ENCODE assay signal across 1 cellular context in the genomic region with DNA sequence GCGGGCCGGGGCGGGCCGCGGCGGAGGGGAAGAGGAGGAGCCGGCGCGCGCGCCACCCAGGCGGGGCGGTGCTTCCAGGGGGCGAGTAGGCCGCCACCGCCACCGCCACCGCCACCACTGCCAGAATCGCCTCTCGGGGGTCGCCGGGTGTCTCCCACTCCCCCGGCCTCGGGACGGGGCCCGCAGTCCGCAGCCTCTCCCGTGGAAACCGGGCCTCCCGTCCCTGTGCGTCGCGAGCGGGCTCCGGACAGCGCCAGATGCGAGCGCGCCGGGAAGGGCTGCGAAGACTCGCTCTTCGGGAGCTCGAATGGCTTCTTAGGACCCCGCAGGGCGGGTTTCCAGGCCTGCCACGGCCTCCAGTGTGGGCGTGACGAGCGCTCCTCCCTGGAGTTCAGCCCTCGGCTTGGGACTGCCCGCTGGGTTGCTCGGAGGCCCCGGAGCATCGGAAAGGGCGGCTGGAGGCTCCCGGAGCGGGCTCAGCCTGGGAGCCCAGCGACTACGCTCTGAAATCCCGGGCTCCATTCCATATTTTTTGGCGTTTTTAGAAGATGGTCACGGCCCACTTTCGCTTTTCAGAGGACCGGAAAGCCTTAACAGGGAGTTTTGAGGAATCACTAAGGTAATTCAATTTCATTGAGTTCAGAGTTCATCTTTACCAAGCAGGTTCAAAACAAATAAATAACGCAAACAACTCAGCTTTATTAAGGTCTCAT.
TF ChIP-seq lines count a peak whose summit lies in the region.

No MANE protein-coding gene starts in this region.

TF ChIP-seq in K562, 482 proteins besides CTCF, POLR2A, EP300 and RAD21 (continued from another document and continues in another):
- TF ChIP-seq, protein P1, sequence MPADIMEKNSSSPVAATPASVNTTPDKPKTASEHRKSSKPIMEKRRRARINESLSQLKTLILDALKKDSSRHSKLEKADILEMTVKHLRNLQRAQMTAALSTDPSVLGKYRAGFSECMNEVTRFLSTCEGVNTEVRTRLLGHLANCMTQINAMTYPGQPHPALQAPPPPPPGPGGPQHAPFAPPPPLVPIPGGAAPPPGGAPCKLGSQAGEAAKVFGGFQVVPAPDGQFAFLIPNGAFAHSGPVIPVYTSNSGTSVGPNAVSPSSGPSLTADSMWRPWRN (IDR thresholded peaks at IDR 0.05; ENCODE audit: low read depth): no peak
- TF ChIP-seq ZNF347 (CRISPR knock-in tag; IDR thresholded peaks at IDR 0.05; ENCODE audit: low read depth) (no peak), TEAD2 (tag; IDR thresholded peaks at IDR 0.05) (no peak), ILK (tag; IDR thresholded peaks at IDR 0.05; ENCODE audit: borderline replicate concordance, low read depth) (no peak), BHLHE40 (IDR thresholded peaks at IDR 0.05; ENCODE audit: low read length) (no peak), RBM17 (IDR thresholded peaks at IDR 0.05; ENCODE audit: borderline replicate concordance, low read depth, low read length) (no peak), GABPB1 (CRISPR knock-in tag; IDR thresholded peaks at IDR 0.05) (no peak; the same call in 1 of the 2 replicates), POLR3G (IDR thresholded peaks at IDR 0.05; ENCODE audit: extremely low read depth, insufficient read length, insufficient replicate concordance) (no peak), XRCC5 (IDR thresholded peaks at IDR 0.05; ENCODE audit: low read depth, low read length) (peak; percentile 92; the same call in 1 of the 2 replicates), HDAC3 (IDR thresholded peaks at IDR 0.05; ENCODE audit: borderline replicate concordance, partially characterized antibody) (peak; percentile 94), ZNF143 (CRISPR knock-in tag; IDR thresholded peaks at IDR 0.05) (peak; percentile 32; the same call in 1 of the 2 replicates), RBM14 (IDR thresholded peaks at IDR 0.05; ENCODE audit: borderline replicate concordance, insufficient read depth, low read depth, low read length) (0 out of 2 replicates have a peak, but pooled peaks have one; percentile 44), ZKSCAN8 (CRISPR knock-in tag; IDR thresholded peaks at IDR 0.05) (no peak), MCM5 (IDR thresholded peaks at IDR 0.05; ENCODE audit: low read depth) (no peak), HOXB6 (CRISPR knock-in tag; IDR thresholded peaks at IDR 0.05; ENCODE audit: borderline replicate concordance) (no peak), CBFB (CRISPR knock-in tag; IDR thresholded peaks at IDR 0.05) (no peak), IRF2 (CRISPR knock-in tag; IDR thresholded peaks at IDR 0.05) (no peak), TAF1 (IDR thresholded peaks at IDR 0.05; ENCODE audit: control insufficient read depth, extremely low read depth, insufficient read depth, low read length, severe bottlenecking) (peak; percentile 64), ZNF431 (CRISPR knock-in tag; IDR thresholded peaks at IDR 0.05) (no peak), POLR3A (IDR thresholded peaks at IDR 0.05; ENCODE audit: borderline replicate concordance, extremely low read depth, insufficient read depth, insufficient read length) (no peak), ZNF184 (CRISPR knock-in tag; IDR thresholded peaks at IDR 0.05) (no peak), TAF9B (IDR thresholded peaks at IDR 0.05; ENCODE audit: partially characterized antibody) (peak; percentile 35), KHSRP (IDR thresholded peaks at IDR 0.05) (no peak), DNMT1 (IDR thresholded peaks at IDR 0.05) (no peak), NFXL1 (CRISPR knock-in tag; IDR thresholded peaks at IDR 0.05) (no peak), ZNF217 (CRISPR knock-in tag; IDR thresholded peaks at IDR 0.05) (no peak), ELF4 (CRISPR knock-in tag; IDR thresholded peaks at IDR 0.05) (no peak), SAFB2 (IDR thresholded peaks at IDR 0.05; ENCODE audit: borderline replicate concordance, low read depth, low read length, severe bottlenecking) (no peak), KAT7 (CRISPR knock-in tag; IDR thresholded peaks at IDR 0.05; ENCODE audit: borderline replicate concordance) (no peak), CTBP1 (IDR thresholded peaks at IDR 0.05; ENCODE audit: borderline replicate concordance) (peak; percentile 75)
- TF ChIP-seq, protein P2, sequence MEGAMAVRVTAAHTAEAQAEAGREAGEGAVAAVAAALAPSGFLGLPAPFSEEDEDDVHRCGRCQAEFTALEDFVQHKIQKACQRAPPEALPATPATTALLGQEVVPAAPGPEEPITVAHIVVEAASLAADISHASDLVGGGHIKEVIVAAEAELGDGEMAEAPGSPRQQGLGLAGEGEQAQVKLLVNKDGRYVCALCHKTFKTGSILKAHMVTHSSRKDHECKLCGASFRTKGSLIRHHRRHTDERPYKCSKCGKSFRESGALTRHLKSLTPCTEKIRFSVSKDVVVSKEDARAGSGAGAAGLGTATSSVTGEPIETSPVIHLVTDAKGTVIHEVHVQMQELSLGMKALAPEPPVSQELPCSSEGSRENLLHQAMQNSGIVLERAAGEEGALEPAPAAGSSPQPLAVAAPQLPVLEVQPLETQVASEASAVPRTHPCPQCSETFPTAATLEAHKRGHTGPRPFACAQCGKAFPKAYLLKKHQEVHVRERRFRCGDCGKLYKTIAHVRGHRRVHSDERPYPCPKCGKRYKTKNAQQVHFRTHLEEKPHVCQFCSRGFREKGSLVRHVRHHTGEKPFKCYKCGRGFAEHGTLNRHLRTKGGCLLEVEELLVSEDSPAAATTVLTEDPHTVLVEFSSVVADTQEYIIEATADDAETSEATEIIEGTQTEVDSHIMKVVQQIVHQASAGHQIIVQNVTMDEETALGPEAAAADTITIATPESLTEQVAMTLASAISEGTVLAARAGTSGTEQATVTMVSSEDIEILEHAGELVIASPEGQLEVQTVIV (CRISPR knock-in tag; IDR thresholded peaks at IDR 0.05; ENCODE audit: borderline replicate concordance): no peak
- TF ChIP-seq, protein P3, sequence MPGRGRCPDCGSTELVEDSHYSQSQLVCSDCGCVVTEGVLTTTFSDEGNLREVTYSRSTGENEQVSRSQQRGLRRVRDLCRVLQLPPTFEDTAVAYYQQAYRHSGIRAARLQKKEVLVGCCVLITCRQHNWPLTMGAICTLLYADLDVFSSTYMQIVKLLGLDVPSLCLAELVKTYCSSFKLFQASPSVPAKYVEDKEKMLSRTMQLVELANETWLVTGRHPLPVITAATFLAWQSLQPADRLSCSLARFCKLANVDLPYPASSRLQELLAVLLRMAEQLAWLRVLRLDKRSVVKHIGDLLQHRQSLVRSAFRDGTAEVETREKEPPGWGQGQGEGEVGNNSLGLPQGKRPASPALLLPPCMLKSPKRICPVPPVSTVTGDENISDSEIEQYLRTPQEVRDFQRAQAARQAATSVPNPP (IDR thresholded peaks at IDR 0.05; ENCODE audit: borderline replicate concordance, insufficient read depth, insufficient read length): no peak
- TF ChIP-seq, protein P4, sequence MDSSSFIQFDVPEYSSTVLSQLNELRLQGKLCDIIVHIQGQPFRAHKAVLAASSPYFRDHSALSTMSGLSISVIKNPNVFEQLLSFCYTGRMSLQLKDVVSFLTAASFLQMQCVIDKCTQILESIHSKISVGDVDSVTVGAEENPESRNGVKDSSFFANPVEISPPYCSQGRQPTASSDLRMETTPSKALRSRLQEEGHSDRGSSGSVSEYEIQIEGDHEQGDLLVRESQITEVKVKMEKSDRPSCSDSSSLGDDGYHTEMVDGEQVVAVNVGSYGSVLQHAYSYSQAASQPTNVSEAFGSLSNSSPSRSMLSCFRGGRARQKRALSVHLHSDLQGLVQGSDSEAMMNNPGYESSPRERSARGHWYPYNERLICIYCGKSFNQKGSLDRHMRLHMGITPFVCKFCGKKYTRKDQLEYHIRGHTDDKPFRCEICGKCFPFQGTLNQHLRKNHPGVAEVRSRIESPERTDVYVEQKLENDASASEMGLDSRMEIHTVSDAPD (CRISPR knock-in tag; IDR thresholded peaks at IDR 0.05): no peak
- TF ChIP-seq, protein P5, sequence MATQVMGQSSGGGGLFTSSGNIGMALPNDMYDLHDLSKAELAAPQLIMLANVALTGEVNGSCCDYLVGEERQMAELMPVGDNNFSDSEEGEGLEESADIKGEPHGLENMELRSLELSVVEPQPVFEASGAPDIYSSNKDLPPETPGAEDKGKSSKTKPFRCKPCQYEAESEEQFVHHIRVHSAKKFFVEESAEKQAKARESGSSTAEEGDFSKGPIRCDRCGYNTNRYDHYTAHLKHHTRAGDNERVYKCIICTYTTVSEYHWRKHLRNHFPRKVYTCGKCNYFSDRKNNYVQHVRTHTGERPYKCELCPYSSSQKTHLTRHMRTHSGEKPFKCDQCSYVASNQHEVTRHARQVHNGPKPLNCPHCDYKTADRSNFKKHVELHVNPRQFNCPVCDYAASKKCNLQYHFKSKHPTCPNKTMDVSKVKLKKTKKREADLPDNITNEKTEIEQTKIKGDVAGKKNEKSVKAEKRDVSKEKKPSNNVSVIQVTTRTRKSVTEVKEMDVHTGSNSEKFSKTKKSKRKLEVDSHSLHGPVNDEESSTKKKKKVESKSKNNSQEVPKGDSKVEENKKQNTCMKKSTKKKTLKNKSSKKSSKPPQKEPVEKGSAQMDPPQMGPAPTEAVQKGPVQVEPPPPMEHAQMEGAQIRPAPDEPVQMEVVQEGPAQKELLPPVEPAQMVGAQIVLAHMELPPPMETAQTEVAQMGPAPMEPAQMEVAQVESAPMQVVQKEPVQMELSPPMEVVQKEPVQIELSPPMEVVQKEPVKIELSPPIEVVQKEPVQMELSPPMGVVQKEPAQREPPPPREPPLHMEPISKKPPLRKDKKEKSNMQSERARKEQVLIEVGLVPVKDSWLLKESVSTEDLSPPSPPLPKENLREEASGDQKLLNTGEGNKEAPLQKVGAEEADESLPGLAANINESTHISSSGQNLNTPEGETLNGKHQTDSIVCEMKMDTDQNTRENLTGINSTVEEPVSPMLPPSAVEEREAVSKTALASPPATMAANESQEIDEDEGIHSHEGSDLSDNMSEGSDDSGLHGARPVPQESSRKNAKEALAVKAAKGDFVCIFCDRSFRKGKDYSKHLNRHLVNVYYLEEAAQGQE (CRISPR knock-in tag; IDR thresholded peaks at IDR 0.05; ENCODE audit: low read depth): no peak
- TF ChIP-seq, protein P6, sequence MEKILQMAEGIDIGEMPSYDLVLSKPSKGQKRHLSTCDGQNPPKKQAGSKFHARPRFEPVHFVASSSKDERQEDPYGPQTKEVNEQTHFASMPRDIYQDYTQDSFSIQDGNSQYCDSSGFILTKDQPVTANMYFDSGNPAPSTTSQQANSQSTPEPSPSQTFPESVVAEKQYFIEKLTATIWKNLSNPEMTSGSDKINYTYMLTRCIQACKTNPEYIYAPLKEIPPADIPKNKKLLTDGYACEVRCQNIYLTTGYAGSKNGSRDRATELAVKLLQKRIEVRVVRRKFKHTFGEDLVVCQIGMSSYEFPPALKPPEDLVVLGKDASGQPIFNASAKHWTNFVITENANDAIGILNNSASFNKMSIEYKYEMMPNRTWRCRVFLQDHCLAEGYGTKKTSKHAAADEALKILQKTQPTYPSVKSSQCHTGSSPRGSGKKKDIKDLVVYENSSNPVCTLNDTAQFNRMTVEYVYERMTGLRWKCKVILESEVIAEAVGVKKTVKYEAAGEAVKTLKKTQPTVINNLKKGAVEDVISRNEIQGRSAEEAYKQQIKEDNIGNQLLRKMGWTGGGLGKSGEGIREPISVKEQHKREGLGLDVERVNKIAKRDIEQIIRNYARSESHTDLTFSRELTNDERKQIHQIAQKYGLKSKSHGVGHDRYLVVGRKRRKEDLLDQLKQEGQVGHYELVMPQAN (IDR thresholded peaks at IDR 0.05; ENCODE audit: borderline replicate concordance): no peak
- TF ChIP-seq, protein P7, sequence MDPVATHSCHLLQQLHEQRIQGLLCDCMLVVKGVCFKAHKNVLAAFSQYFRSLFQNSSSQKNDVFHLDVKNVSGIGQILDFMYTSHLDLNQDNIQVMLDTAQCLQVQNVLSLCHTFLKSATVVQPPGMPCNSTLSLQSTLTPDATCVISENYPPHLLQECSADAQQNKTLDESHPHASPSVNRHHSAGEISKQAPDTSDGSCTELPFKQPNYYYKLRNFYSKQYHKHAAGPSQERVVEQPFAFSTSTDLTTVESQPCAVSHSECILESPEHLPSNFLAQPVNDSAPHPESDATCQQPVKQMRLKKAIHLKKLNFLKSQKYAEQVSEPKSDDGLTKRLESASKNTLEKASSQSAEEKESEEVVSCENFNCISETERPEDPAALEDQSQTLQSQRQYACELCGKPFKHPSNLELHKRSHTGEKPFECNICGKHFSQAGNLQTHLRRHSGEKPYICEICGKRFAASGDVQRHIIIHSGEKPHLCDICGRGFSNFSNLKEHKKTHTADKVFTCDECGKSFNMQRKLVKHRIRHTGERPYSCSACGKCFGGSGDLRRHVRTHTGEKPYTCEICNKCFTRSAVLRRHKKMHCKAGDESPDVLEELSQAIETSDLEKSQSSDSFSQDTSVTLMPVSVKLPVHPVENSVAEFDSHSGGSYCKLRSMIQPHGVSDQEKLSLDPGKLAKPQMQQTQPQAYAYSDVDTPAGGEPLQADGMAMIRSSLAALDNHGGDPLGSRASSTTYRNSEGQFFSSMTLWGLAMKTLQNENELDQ (CRISPR knock-in tag; IDR thresholded peaks at IDR 0.05; ENCODE audit: borderline replicate concordance): no peak
- TF ChIP-seq, protein P8, sequence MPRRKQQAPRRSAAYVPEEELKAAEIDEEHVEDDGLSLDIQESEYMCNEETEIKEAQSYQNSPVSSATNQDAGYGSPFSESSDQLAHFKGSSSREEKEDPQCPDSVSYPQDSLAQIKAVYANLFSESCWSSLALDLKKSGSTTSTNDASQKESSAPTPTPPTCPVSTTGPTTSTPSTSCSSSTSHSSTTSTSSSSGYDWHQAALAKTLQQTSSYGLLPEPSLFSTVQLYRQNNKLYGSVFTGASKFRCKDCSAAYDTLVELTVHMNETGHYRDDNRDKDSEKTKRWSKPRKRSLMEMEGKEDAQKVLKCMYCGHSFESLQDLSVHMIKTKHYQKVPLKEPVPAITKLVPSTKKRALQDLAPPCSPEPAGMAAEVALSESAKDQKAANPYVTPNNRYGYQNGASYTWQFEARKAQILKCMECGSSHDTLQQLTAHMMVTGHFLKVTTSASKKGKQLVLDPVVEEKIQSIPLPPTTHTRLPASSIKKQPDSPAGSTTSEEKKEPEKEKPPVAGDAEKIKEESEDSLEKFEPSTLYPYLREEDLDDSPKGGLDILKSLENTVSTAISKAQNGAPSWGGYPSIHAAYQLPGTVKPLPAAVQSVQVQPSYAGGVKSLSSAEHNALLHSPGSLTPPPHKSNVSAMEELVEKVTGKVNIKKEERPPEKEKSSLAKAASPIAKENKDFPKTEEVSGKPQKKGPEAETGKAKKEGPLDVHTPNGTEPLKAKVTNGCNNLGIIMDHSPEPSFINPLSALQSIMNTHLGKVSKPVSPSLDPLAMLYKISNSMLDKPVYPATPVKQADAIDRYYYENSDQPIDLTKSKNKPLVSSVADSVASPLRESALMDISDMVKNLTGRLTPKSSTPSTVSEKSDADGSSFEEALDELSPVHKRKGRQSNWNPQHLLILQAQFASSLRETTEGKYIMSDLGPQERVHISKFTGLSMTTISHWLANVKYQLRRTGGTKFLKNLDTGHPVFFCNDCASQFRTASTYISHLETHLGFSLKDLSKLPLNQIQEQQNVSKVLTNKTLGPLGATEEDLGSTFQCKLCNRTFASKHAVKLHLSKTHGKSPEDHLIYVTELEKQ (CRISPR knock-in tag; IDR thresholded peaks at IDR 0.05): no peak
